Comparison of ENCODE assay signal across 8 cellular contexts in the genomic region with DNA sequence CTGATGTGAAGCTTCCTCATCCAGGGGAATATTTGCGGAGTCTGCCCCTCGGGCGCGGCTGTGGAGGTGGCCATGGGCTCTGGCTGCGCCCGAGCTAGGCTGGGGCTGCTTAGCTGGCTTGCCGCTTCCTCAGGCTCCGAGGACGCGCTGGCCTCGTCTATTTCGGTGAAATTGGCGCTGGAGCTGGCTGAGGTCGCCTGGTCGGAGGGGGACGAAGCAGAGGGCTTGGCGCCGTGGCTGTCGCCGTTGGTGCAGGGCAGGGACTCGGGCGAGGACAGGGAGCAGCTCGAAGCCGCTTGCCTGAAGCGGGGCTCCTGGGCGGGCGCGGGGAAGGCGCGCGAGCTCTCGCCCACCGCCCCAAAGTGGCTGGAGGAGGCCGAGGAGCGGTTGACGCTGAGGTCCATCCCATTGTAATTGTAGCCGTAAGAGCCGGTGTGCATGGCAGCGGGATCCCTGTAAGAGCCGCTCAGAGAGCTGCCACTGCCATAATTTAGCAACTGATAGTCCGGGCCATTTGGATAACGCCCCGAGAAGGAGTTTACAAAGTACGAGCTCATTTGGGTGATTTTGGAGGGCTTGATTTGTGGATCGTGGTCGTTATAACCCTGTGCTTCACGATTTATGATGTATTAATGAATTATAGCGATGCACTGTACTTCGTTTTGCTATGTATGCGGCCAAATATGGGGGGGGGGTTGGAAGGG. TPM values are rescaled to one million over a fixed set of nuclear protein-coding genes. Genes with fewer than 3 reads are reported as not detected.
DNase-seq lines count a peak whose midpoint lies in the region; ATAC-seq and TF ChIP-seq lines count a peak whose summit lies in the region.

A gene (minus strand): TSS at position 654 of the 704 bp plus-strand sequence. CDS start 97 bp downstream, at position 557.

- peak in 1 of 2 donors; percentile 58 for DNase-seq in cardiac muscle cell (ENCODE audit: low read depth in 1 of 2, low spot score in 1 of 2)
- DNase-seq in Right ventricle myocardium superior, result no peak
- peak; percentile 37 to 51 for DNase-seq in activated T-cell treated with anti-CD3 and anti-CD28 coated beads, Interleukin-2, amount 50 U/mL, for 72 hours
- DNase-seq in left colon, result no peak
- DNase-seq in transverse colon, result no peak

- no peaks in the 10 kb centered on the region for H3K4me1 ChIP-seq in cardiac muscle cell (ENCODE audit: low read depth)
- H3K4me1 ChIP-seq in transverse colon, result peaks cover 4 to 80% (median 32%) of the 10 kb centered on the region in 4 donors

- ATAC-seq in Right ventricle myocardium superior (ENCODE audit: poor library complexity) (no peak), left colon (no peak), GM18498 (IDR thresholded peaks at IDR 0.05; ENCODE audit: unreplicated experiment) (no peak), HG03342 (IDR thresholded peaks at IDR 0.05; ENCODE audit: unreplicated experiment) (no peak), GM19395 (IDR thresholded peaks at IDR 0.05; ENCODE audit: unreplicated experiment) (no peak)
- ATAC-seq in activated T-cell treated with anti-CD3 and anti-CD28 coated beads, Interleukin-2, amount 50 U/mL, for 72 hours (replicated peaks in 1 of 2), result peak; percentile 41 to 52

- no peak for TF ChIP-seq EP300 in transverse colon (IDR thresholded peaks at IDR 0.05; ENCODE audit: low read depth)

- H3K9me3 Mint-ChIP-seq in activated T-cell treated with anti-CD3 and anti-CD28 coated beads, Interleukin-2, amount 50 U/mL, for 72 hours, result no peaks in the 10 kb centered on the region

- H3K4me3 ChIP-seq in cardiac muscle cell, result peak within 1 kb of the TSS; percentile 26
- peak within 1 kb of the TSS; percentile 31 to 64 (median 39) for H3K4me3 ChIP-seq in transverse colon

- TF ChIP-seq CTCF in cardiac muscle cell (IDR thresholded peaks at IDR 0.05; ENCODE audit: low read depth, low read length), result no peak
- TF ChIP-seq CTCF in transverse colon (IDR thresholded peaks at IDR 0.05), result no peak

- no peaks in the 10 kb centered on the region for H3K9me3 ChIP-seq in cardiac muscle cell (ENCODE audit: low read depth)
- no peaks in the 10 kb centered on the region for H3K9me3 ChIP-seq in transverse colon

- H3K36me3 ChIP-seq in cardiac muscle cell (no peaks in the 10 kb centered on the region), transverse colon (peaks cover 0 to 5% (median 0%) of the 10 kb centered on the region in 4 donors)

- no peak for TF ChIP-seq POLR2A in transverse colon (IDR thresholded peaks at IDR 0.05)

- H3K27ac Mint-ChIP-seq in activated T-cell treated with anti-CD3 and anti-CD28 coated beads, Interleukin-2, amount 50 U/mL, for 72 hours, result no peak within 1 kb of the TSS

- no peaks in the 10 kb centered on the region for H3K36me3 Mint-ChIP-seq in activated T-cell treated with anti-CD3 and anti-CD28 coated beads, Interleukin-2, amount 50 U/mL, for 72 hours (ENCODE audit: insufficient read depth in 2 of 2)

- H3K27me3 Mint-ChIP-seq in activated T-cell treated with anti-CD3 and anti-CD28 coated beads, Interleukin-2, amount 50 U/mL, for 72 hours (ENCODE audit: low read depth), result peaks cover 96% of the 10 kb centered on the region

- in situ Hi-C loops in transverse colon (cut with MboI; ENCODE audit: low pct_ligation_motif_present in 1 of 4, low pct_unique_long_range_greater_than_20kb in 1 of 4, low sequenced_read_pairs in 3 of 4), result loop anchor here in 2 of 4 donors (5.0 to 10.0 kb wide), 3 partner anchors 98 to 248 kb away; no protein-coding TSS in a partner anchor

- peak within 1 kb of the TSS; percentile 87 to 93 for H3K4me3 Mint-ChIP-seq in activated T-cell treated with anti-CD3 and anti-CD28 coated beads, Interleukin-2, amount 50 U/mL, for 72 hours

- H3K27ac ChIP-seq in cardiac muscle cell (no peak within 1 kb of the TSS), transverse colon (peak within 1 kb of the TSS; percentile 89 to 95 (median 92))

- peaks cover 61% of the 10 kb centered on the region for H3K4me1 Mint-ChIP-seq in activated T-cell treated with anti-CD3 and anti-CD28 coated beads, Interleukin-2, amount 50 U/mL, for 72 hours (ENCODE audit: low read depth)

- 45% methylated on average over 40 of the region's 50 CpGs; no CpG with 5 or more reads in 1 of the 2 donors for WGBS in transverse colon (ENCODE audit: low coverage in 1 of 2), 2 donors

- H3K27me3 ChIP-seq in cardiac muscle cell (peaks cover 100% of the 10 kb centered on the region), transverse colon (peaks cover 5% of the 10 kb centered on the region)

- intact Hi-C loops in Right ventricle myocardium superior (cut with DNase I) (loop anchor here (10.0 kb wide), 1 partner anchor 248 kb away; no protein-coding TSS in a partner anchor), left colon (cut with DNase I, micrococcal nuclease) (no loop called here), transverse colon (cut with DNase I; ENCODE audit: low total_unique reads) (no loop called here)

RNA-seq across cellular contexts. Expression of the gene that starts here (rescaled TPM):
- total RNA-seq in cardiac muscle cell, result 0.24 TPM in 1 of 2 replicates, not detected in the other
- polyA plus RNA-seq in cardiac muscle cell, result 0.46 and 1.9 TPM in 2 replicates
- total RNA-seq in Right ventricle myocardium superior, result 0.13 TPM
- not detected for total RNA-seq in activated T-cell treated with anti-CD3 and anti-CD28 coated beads, Interleukin-2, amount 50 U/mL, for 72 hours
- total RNA-seq in left colon, result 10 to 100 TPM; 14.5 to 16.4 TPM
- 10 to 100 TPM; 10.5 to 35.4 (median 18.7) TPM for total RNA-seq in transverse colon

Comparison
In these comparisons a context has a peak if more than half of its experiments do, and no peak if none do; other contexts are left out.
1. Peak in DNase-seq and ATAC-seq in activated T-cell treated with anti-CD3 and anti-CD28 coated beads, Interleukin-2, amount 50 U/mL, for 72 hours; RNA of the gene not detected or under 1 TPM.